20 cellular contexts compared by ENCODE assay signal in the genomic region with DNA sequence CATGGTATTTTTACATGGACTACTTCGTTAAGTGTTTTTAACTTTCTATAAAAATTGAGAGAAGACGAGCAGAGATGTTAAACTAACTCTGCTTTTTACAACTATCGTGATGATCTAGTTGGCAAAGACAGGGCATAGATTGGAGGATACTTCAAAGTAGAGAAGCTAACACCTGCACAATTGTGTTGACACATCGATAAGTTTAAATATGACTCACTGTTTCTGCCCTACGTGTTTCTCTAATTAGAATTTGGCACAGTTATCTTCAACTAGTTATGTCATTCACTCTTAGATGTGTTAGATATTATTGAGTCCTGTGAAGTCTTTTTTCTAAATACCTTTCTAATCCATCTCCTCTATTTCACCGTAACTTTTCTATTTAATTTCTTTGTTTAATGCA.
"Had no signal": no experiment of that assay in that cellular context is flagged by ENCODE, and none has a peak within 500 bp of the region (broad histone marks: within the 10 kb centered on the region; RNA-seq: fewer than 3 reads in every experiment).

No MANE protein-coding gene starts in this region.

- ATAC-seq: left cardiac atrium, natural killer cell, upper lobe of right lung had no signal

- H3K4me1 ChIP-seq: esophagus squamous epithelium, parathyroid adenoma, upper lobe of right lung had no signal

- H3K36me3 Mint-ChIP-seq: activated CD4-positive, alpha-beta memory T cell treated with anti-CD3 and anti-CD28 coated beads for 36 hours; activated naive CD8-positive, alpha-beta T cell; natural killer cell had no signal

- H2AFZ ChIP-seq: parathyroid adenoma had no signal

- H3K4me3 Mint-ChIP-seq: activated CD4-positive, alpha-beta memory T cell treated with anti-CD3 and anti-CD28 coated beads for 36 hours; activated naive CD8-positive, alpha-beta T cell; natural killer cell had no signal

- H3K36me3 ChIP-seq: esophagus squamous epithelium, neutrophil, upper lobe of right lung had no signal

- FAIRE-seq: endothelial cell of umbilical vein, islet of Langerhans, TTC549 had no signal

- H3K9ac ChIP-seq: parathyroid adenoma had no signal

- H3K27me3 Mint-ChIP-seq: activated CD4-positive, alpha-beta memory T cell treated with anti-CD3 and anti-CD28 coated beads for 36 hours; activated naive CD8-positive, alpha-beta T cell had no signal

- H3K9me3 ChIP-seq: esophagus squamous epithelium, neutrophil, upper lobe of right lung had no signal

- H3K4me1 Mint-ChIP-seq: natural killer cell had no signal

- H3K4me3 ChIP-seq: esophagus squamous epithelium, upper lobe of right lung had no signal

- H3K27me3 ChIP-seq: esophagus squamous epithelium, neutrophil, upper lobe of right lung had no signal

- H3K27ac ChIP-seq: esophagus squamous epithelium, neutrophil, parathyroid adenoma, upper lobe of right lung had no signal

- DNase-seq: activated CD4-positive, alpha-beta memory T cell treated with anti-CD3 and anti-CD28 coated beads for 36 hours; activated T-cell treated with anti-CD3 and anti-CD28 coated beads for 4 hours; dermis blood vessel endothelial cell; effector memory CD4-positive, alpha-beta T cell; esophagus squamous epithelium; hippocampal formation; left cardiac atrium; mesendoderm; natural killer cell; stimulated activated CD4-positive, alpha-beta T cell treated with anti-CD3 and anti-CD28 coated beads, Interleukin-12 subunit alpha, Interleukin-12 subunit beta, amount 100 ng/mL, for 4 hours; stimulated activated CD4-positive, alpha-beta T cell treated with anti-CD3 and anti-CD28 coated beads, Interleukin-1b, Interleukin-23, amount 100 ng/mL, for 48 hours; stimulated activated CD8-positive, alpha-beta memory T cell treated with anti-CD3 and anti-CD28 coated beads, Interleukin-4, amount 100 ng/mL, for 48 hours; stimulated activated naive CD4-positive, alpha-beta T cell; upper lobe of right lung had no signal

- H3K27ac Mint-ChIP-seq: activated CD4-positive, alpha-beta memory T cell treated with anti-CD3 and anti-CD28 coated beads for 36 hours; activated naive CD8-positive, alpha-beta T cell; natural killer cell had no signal

- H3K79me2 ChIP-seq: parathyroid adenoma had no signal
